In genomic region chr2:71782323-71782722, GRCh38 we compare ENCODE assay signal across 19 cellular contexts.
"Had no signal": no experiment of that assay in that cellular context is flagged by ENCODE, and none has a peak within 500 bp of the region (broad histone marks: within the 10 kb centered on the region; RNA-seq: fewer than 3 reads in every experiment).

No MANE protein-coding gene starts in this region.

- ATAC-seq: activated CD4-positive, CD25-positive, alpha-beta regulatory T cell treated with anti-CD3 and anti-CD28 coated beads, Interleukin-2, amount 50 U/mL, for 24 hours; activated CD8-positive, alpha-beta T cell treated with anti-CD3 and anti-CD28 coated beads for 36 hours had no signal

- H3K27ac Mint-ChIP-seq: activated CD8-positive, alpha-beta T cell treated with anti-CD3 and anti-CD28 coated beads for 36 hours; activated naive CD4-positive, alpha-beta T cell treated with anti-CD3 and anti-CD28 coated beads, Interleukin-2, amount 10 ng/mL, durations not matched to agents 7 days and 5 days; activated naive CD8-positive, alpha-beta T cell treated with anti-CD3 and anti-CD28 coated beads for 36 hours; activated T-cell treated with anti-CD3 and anti-CD28 coated beads, Interleukin-2, amount 50 U/mL, for 24 hours; T-helper 2 cell treated with Interferon-gamma antibody and Interleukin-4, amounts not matched to agents 5 μg/mL and 100 μg/mL, for 36 hours had no signal

- H3K4me3 Mint-ChIP-seq: activated CD8-positive, alpha-beta T cell treated with anti-CD3 and anti-CD28 coated beads for 36 hours; activated naive CD4-positive, alpha-beta T cell treated with anti-CD3 and anti-CD28 coated beads, Interleukin-2, amount 10 ng/mL, durations not matched to agents 7 days and 5 days; activated naive CD8-positive, alpha-beta T cell treated with anti-CD3 and anti-CD28 coated beads for 36 hours; activated T-cell treated with anti-CD3 and anti-CD28 coated beads, Interleukin-2, amount 50 U/mL, for 24 hours; T-helper 2 cell treated with Interferon-gamma antibody and Interleukin-4, amounts not matched to agents 5 μg/mL and 100 μg/mL, for 36 hours had no signal

- H3K36me3 Mint-ChIP-seq: activated naive CD4-positive, alpha-beta T cell treated with anti-CD3 and anti-CD28 coated beads, Interleukin-2, amount 10 ng/mL, durations not matched to agents 7 days and 5 days; activated naive CD8-positive, alpha-beta T cell treated with anti-CD3 and anti-CD28 coated beads for 36 hours had no signal

- H3K9me3 Mint-ChIP-seq: activated CD8-positive, alpha-beta T cell treated with anti-CD3 and anti-CD28 coated beads for 36 hours; activated naive CD4-positive, alpha-beta T cell treated with anti-CD3 and anti-CD28 coated beads, Interleukin-2, amount 10 ng/mL, durations not matched to agents 7 days and 5 days; activated naive CD8-positive, alpha-beta T cell treated with anti-CD3 and anti-CD28 coated beads for 36 hours; activated T-cell treated with anti-CD3 and anti-CD28 coated beads, Interleukin-2, amount 50 U/mL, for 24 hours; T-helper 2 cell treated with Interferon-gamma antibody and Interleukin-4, amounts not matched to agents 5 μg/mL and 100 μg/mL, for 36 hours had no signal

- H3K4me1 Mint-ChIP-seq: activated naive CD4-positive, alpha-beta T cell treated with anti-CD3 and anti-CD28 coated beads, Interleukin-2, amount 10 ng/mL, durations not matched to agents 7 days and 5 days; activated naive CD8-positive, alpha-beta T cell treated with anti-CD3 and anti-CD28 coated beads for 36 hours had no signal

- DNase-seq: activated CD4-positive, alpha-beta T cell treated with anti-CD3 and anti-CD28 coated beads for 4 hours; activated CD8-positive, alpha-beta T cell treated with anti-CD3 and anti-CD28 coated beads for 36 hours; activated gamma-delta T cell treated with Interleukin-2 at 50 U/mL for 16 hours; activated naive CD4-positive, alpha-beta T cell treated with anti-CD3 and anti-CD28 coated beads, Interleukin-2, amount 10 ng/mL, durations not matched to agents 7 days and 5 days; activated naive CD8-positive, alpha-beta T cell treated with anti-CD3 and anti-CD28 coated beads for 36 hours; activated T-cell treated with anti-CD3 and anti-CD28 coated beads, Interleukin-2, amount 50 U/mL, for 24 hours; MG63; MV-4-11; NCI-H1105; NCI-H1436; NCI-H1694 treated with DMSO at 0.1 percent for 48 hours; NCI-H2081; NCI-H446; NCI-H524; Peyer's patch; SHP77; SW 1271 had no signal
